ENCODE assay signal across 23 cellular contexts in genomic region chr12:131312793-131313545, GRCh38.
"Had no signal": no experiment of that assay in that cellular context is flagged by ENCODE, and none has a peak within 500 bp of the region (broad histone marks: within the 10 kb centered on the region; RNA-seq: fewer than 3 reads in every experiment).

No MANE protein-coding gene starts in this region.

- H3K9me3 ChIP-seq: prostate gland, suprapubic skin, transverse colon, upper lobe of right lung, uterus had no signal

- H3K27ac ChIP-seq: coronary artery, parathyroid adenoma, prostate gland, skin epidermis, suprapubic skin, transverse colon, upper lobe of right lung, uterus had no signal

- H3K4me3 ChIP-seq: coronary artery, prostate gland, skin epidermis, suprapubic skin, transverse colon, upper lobe of right lung, uterus had no signal

- DNase-seq: dermis blood vessel endothelial cell; effector memory CD8-positive, alpha-beta T cell; erythroblast; hypothalamus; kidney; mesenchymal stem cell; midbrain; naive thymus-derived CD4-positive, alpha-beta T cell; right cardiac atrium; stimulated activated CD4-positive, alpha-beta T cell treated with anti-CD3 and anti-CD28 coated beads, Interleukin-12 subunit alpha, Interleukin-12 subunit beta, amount 100 ng/mL, for 4 hours; stimulated activated CD4-positive, alpha-beta T cell treated with anti-CD3 and anti-CD28 coated beads, Interleukin-1b, Interleukin-23, amount 100 ng/mL, for 48 hours; stimulated activated CD4-positive, alpha-beta T cell treated with anti-CD3 and anti-CD28 coated beads, Interleukin-4, amount 100 ng/mL, for 1 hour; stimulated activated CD8-positive, alpha-beta memory T cell treated with anti-CD3 and anti-CD28 coated beads, Interleukin-4, amount 100 ng/mL, for 48 hours; stimulated activated naive CD4-positive, alpha-beta T cell; stimulated activated naive CD8-positive, alpha-beta T cell treated with anti-CD3 and anti-CD28 coated beads, Interleukin-15, amount 100 ng/mL, for 72 hours; transverse colon; upper lobe of right lung; uterus had no signal

- H3K27me3 ChIP-seq: uterus had no signal

- H3K36me3 ChIP-seq: prostate gland, suprapubic skin, transverse colon, upper lobe of right lung, uterus had no signal

- H3K4me1 ChIP-seq: parathyroid adenoma, prostate gland, suprapubic skin, transverse colon, upper lobe of right lung, uterus had no signal
